Comparison of ENCODE assay signal across 19 cellular contexts in the genomic region with DNA sequence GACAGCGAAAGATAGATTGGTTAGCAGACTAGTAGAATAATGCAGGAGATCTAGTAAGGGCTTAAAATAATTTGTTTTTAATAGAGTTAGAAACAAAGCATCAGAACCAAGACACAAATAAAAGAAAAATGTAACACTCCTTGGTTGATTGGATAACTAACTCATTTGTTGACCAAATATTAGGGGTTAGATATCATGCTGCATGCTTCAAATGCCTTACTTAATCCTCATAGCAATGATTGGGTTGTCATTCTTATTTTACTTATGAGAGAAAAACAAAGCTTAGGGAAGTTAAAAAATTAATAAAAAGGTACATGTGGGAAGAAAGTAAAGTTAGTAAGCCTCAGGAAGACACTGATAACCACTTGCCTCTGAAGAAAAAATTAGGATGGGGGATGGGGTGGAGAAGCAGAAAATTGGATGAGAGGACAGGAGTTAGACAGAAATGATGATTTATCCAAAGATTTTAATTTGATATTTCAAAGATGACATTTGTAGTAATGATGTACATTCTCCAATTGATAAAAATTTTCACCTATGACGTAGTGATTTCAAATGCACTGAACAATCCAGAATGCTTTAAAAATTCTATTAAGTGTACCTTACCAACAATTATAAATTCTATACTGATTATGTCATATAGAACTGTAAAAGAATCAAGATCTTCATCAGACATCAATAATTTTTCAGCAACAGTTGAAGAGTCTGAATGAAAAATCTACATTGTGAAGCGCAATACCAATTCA.
DNase-seq lines count a peak whose midpoint lies in the region; ATAC-seq, FAIRE-seq and TF ChIP-seq lines count a peak whose summit lies in the region.
"Had no signal": no experiment of that assay in that cellular context is flagged by ENCODE, and none has a peak within 500 bp of the region (broad histone marks: within the 10 kb centered on the region; RNA-seq: fewer than 3 reads in every experiment).

No MANE protein-coding gene starts in this region.

- H3K4me2 ChIP-seq in trophoblast cell (ENCODE audit: low read length): no peak overlapping the region
- H3K4me2 ChIP-seq: BLaER1 had no signal

- no peak overlapping the region for H2AFZ ChIP-seq in trophoblast cell (ENCODE audit: insufficient read depth, low read length, poor library complexity)
- H2AFZ ChIP-seq: GM23248 had no signal

- H3K4me3 ChIP-seq in SJCRH30: no peak overlapping the region
- no peak overlapping the region for H3K4me3 ChIP-seq in fibroblast of pulmonary artery (replicated peaks; ENCODE audit: low read depth, low read length)
- no peak overlapping the region for H3K4me3 ChIP-seq in trophoblast cell (ENCODE audit: low read depth, low read length)
- H3K4me3 ChIP-seq: BLaER1, GM12878, GM23248, HAP-1 had no signal

- DNase-seq in EH (ENCODE audit: low read depth): peak; percentile 8
- no peak for DNase-seq in SJCRH30
- peak; percentile 6 for DNase-seq in fibroblast of pulmonary artery (ENCODE audit: low read depth)
- no peak for DNase-seq in trophoblast cell
- no peak for DNase-seq in cerebellar nuclear complex (lab: John Stamatoyannopoulos, UW)
- no peak for DNase-seq in urothelium cell line (ENCODE audit: low spot score)
- DNase-seq: 8988T; Calu3; CD4-positive, alpha-beta memory T cell; DMS79 treated with DMSO at 0.1 percent for 48 hours; IMR-90 had no signal

- H3K27me3 ChIP-seq in SJCRH30 (no peaks in the 10 kb centered on the region), trophoblast cell (ENCODE audit: insufficient read depth, low read length) (no peaks in the 10 kb centered on the region)
- H3K27me3 ChIP-seq: BLaER1 had no signal

- no peak for ATAC-seq in HG03342 (IDR thresholded peaks at IDR 0.05; ENCODE audit: unreplicated experiment)
- no peak for ATAC-seq in activated T-helper 17 cell treated with anti-CD3 and anti-CD28 coated beads, Interleukin-2, amount 50 U/mL, for 72 hours (replicated peaks)
- ATAC-seq: GM12878 had no signal

- H2BK5ac ChIP-seq in trophoblast cell (ENCODE audit: low read depth, low read length, poor library complexity): no peak overlapping the region

- H3K4me1 ChIP-seq in SJCRH30 (peaks cover 12% of the 10 kb centered on the region; the same call in 1 of the 2 replicates), trophoblast cell (ENCODE audit: control insufficient read depth in 1 of 2, insufficient read depth in 2 of 2, low read length in 2 of 2) (no peaks in the 10 kb centered on the region)

- H2AK5ac ChIP-seq in trophoblast cell (ENCODE audit: low read length): no peak overlapping the region

- H4K8ac ChIP-seq in trophoblast cell (ENCODE audit: low read depth, low read length): no peak overlapping the region

- no peak overlapping the region for H3K23ac ChIP-seq in trophoblast cell (ENCODE audit: low read length)

- H3K36me3 ChIP-seq in SJCRH30: no peaks in the 10 kb centered on the region
- H3K36me3 ChIP-seq in trophoblast cell (ENCODE audit: control insufficient read depth in 1 of 2, insufficient read depth in 2 of 2, low read length in 2 of 2): no peaks in the 10 kb centered on the region
- H3K36me3 ChIP-seq: BLaER1, HAP-1 had no signal

- TF ChIP-seq CTCF in fibroblast of pulmonary artery (IDR thresholded peaks at IDR 0.05; ENCODE audit: low read length, missing control alignments): no peak

- H3K27ac Mint-ChIP-seq in activated T-helper 17 cell treated with anti-CD3 and anti-CD28 coated beads, Interleukin-2, amount 50 U/mL, for 72 hours: no peak overlapping the region
- H3K27ac Mint-ChIP-seq: CD14-positive monocyte; CD4-positive, alpha-beta memory T cell had no signal

- H3K4me1 Mint-ChIP-seq in activated T-helper 17 cell treated with anti-CD3 and anti-CD28 coated beads, Interleukin-2, amount 50 U/mL, for 72 hours: no peaks in the 10 kb centered on the region
- H3K4me1 Mint-ChIP-seq: CD14-positive monocyte; CD4-positive, alpha-beta memory T cell had no signal

- H4K12ac ChIP-seq in trophoblast cell (ENCODE audit: low read depth, low read length): no peak overlapping the region

- H4K91ac ChIP-seq in trophoblast cell (ENCODE audit: low read depth, low read length): no peak overlapping the region

- no peak overlapping the region for H3K18ac ChIP-seq in trophoblast cell (ENCODE audit: low read length)

- H3K4ac ChIP-seq in trophoblast cell (ENCODE audit: low read depth, low read length): no peak overlapping the region

- no peak overlapping the region for H3K9ac ChIP-seq in trophoblast cell (ENCODE audit: low read length)
- H3K9ac ChIP-seq: BLaER1, GM23248 had no signal

- H3K14ac ChIP-seq in trophoblast cell (ENCODE audit: low read length): no peak overlapping the region

- no CpG with 5 or more reads among the region's 3 CpGs for WGBS in trophoblast cell (ENCODE audit: extremely low coverage, insufficient coverage, insufficient read length)

- H3K27me3 Mint-ChIP-seq in activated T-helper 17 cell treated with anti-CD3 and anti-CD28 coated beads, Interleukin-2, amount 50 U/mL, for 72 hours: no peaks in the 10 kb centered on the region
- H3K27me3 Mint-ChIP-seq: CD4-positive, alpha-beta memory T cell had no signal

- H3K27ac ChIP-seq in SJCRH30: peak overlapping the region; percentile 7
- peak overlapping the region; percentile 46 for H3K27ac ChIP-seq in trophoblast cell (ENCODE audit: low read depth, low read length)
- H3K27ac ChIP-seq: BLaER1, GM23248, HL-60 had no signal

- no peak overlapping the region for H3K4me3 Mint-ChIP-seq in activated T-helper 17 cell treated with anti-CD3 and anti-CD28 coated beads, Interleukin-2, amount 50 U/mL, for 72 hours
- H3K4me3 Mint-ChIP-seq: CD14-positive monocyte; CD4-positive, alpha-beta memory T cell had no signal

- H2BK12ac ChIP-seq in trophoblast cell (ENCODE audit: low read length): no peak overlapping the region

- H3K79me1 ChIP-seq in trophoblast cell (ENCODE audit: low read length): peaks cover 8% of the 10 kb centered on the region

- H3K79me2 ChIP-seq in trophoblast cell (ENCODE audit: control insufficient read depth, insufficient read depth, low read length, poor library complexity): no peaks in the 10 kb centered on the region

- no peak for FAIRE-seq in urothelium cell line (lab: Jason Lieb, UNC)
- FAIRE-seq: GM12878 had no signal

- no peaks in the 10 kb centered on the region for H3K36me3 Mint-ChIP-seq in activated T-helper 17 cell treated with anti-CD3 and anti-CD28 coated beads, Interleukin-2, amount 50 U/mL, for 72 hours (ENCODE audit: low read depth)
- H3K36me3 Mint-ChIP-seq: CD14-positive monocyte; CD4-positive, alpha-beta memory T cell had no signal

- no peak overlapping the region for H2BK120ac ChIP-seq in trophoblast cell (ENCODE audit: insufficient read depth, low read length, poor library complexity)

- peaks cover 10% of the 10 kb centered on the region for H3K9me3 Mint-ChIP-seq in activated T-helper 17 cell treated with anti-CD3 and anti-CD28 coated beads, Interleukin-2, amount 50 U/mL, for 72 hours
- H3K9me3 Mint-ChIP-seq: CD14-positive monocyte had no signal

- H3K9me3 ChIP-seq in SJCRH30 (replicated peaks) (no peaks in the 10 kb centered on the region), trophoblast cell (ENCODE audit: insufficient read depth, low read depth, low read length) (no peaks in the 10 kb centered on the region)
- H3K9me3 ChIP-seq: BLaER1, HAP-1 had no signal

Comparison
In these comparisons a context has a peak if more than half of its experiments do, and no peak if none do; other contexts are left out.
1. DNase-seq: peak in EH (single experiment) and fibroblast of pulmonary artery (single experiment); none in SJCRH30 (0 of 2), trophoblast cell (0 of 2), cerebellar nuclear complex (0 of 2) and urothelium cell line (single experiment).